In the genomic region with DNA sequence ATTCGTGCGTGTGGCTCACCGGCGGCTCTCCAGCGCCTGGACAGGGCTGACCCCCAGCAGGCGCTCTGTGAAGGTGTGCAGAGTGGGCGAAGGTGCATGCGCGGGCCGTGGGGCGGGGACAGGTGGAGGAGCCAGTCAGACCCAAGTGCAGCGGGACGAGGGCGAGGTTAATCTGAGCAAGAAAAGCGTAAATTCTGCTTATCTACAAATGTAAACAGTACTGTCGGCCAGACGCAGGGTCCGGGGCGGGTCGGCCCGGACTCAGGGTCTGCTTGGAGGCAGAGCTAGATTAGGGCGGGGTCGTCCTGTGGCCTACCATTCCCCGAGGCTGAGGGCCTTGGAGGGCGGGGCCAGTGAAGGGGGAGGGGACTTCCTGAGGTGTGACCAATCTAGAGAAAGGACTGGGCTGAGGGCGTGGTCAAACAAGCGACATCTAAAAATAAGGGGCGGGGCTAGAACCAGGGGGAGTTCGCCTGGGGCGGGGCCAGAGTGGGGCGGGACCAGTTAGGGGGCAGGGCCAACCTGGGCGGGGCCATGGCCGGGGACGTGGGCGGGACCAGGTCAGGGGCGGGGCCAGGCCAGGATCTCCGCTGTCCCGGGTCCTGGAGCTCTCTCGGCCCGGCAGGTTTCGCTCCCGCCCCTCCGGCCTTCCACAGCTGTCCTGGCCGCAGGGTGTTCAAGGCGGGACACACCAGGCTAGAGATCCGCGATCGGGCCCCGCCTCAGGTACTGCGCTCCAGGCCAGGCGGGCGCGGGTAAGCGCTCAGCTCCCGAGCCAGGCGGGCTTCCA, we compare ENCODE assay signal across 8 cellular contexts. TPM values are rescaled to one million over a fixed set of nuclear protein-coding genes. Genes with fewer than 3 reads are reported as not detected.
A peak's percentile ranks its signal among the peaks of the same experiment; 100 is the strongest.
DNase-seq lines count a peak whose midpoint lies in the region; ATAC-seq and TF ChIP-seq lines count a peak whose summit lies in the region.

TSS of gene SEC14L5 (plus strand) at position 611 of the 790 bp plus-strand sequence. CDS start 994 bp downstream, outside the sequence.

- H3K27ac Mint-ChIP-seq in activated B cell treated with CpG ODN at 0.5 μM for 24 hours: no peak within 1 kb of the TSS

- H3K27me3 ChIP-seq in skeletal muscle tissue (ENCODE audit: control insufficient read depth in 3 of 3, insufficient read depth in 3 of 3, low read length in 3 of 3): peaks cover 0 to 3% (median 0%) of the 10 kb centered on the region in 3 donors

- H3K9me3 ChIP-seq in skeletal muscle tissue (ENCODE audit: control insufficient read depth in 3 of 3, low read length in 3 of 3): no peaks in the 10 kb centered on the region

- peak; percentile 98 for DNase-seq in NCI-H2196 (lab: John Stamatoyannopoulos, UW; ENCODE audit: unreplicated experiment)
- peak; percentile 63 for DNase-seq in activated B cell treated with CpG ODN at 0.5 μM for 24 hours
- DNase-seq in cardiac fibroblast (ENCODE audit: low read depth in 2 of 2): peak; percentile 98 to 99
- peak; percentile 99 for DNase-seq in iPS-NIHi11 (ENCODE audit: low spot score)

- POLR2A ChIA-PET in activated B cell treated with CpG ODN at 0.5 μM for 24 hours (lab: Charles Lee): no interaction called here

- CTCF ChIA-PET in activated B cell treated with CpG ODN at 0.5 μM for 24 hours (lab: Charles Lee): interaction anchor here (1.2 kb wide), 1 partner anchor 16 kb away, joined by 3 read pairs; no protein-coding TSS in a partner anchor

- TF ChIP-seq CTCF in activated B cell treated with CpG ODN at 0.5 μM for 24 hours (IDR thresholded peaks at IDR 0.05) (no peak), cardiac fibroblast (IDR thresholded peaks at IDR 0.05; ENCODE audit: low read depth, low read length) (no peak)

- peaks cover 0 to 6% (median 0%) of the 10 kb centered on the region in 3 donors for H3K36me3 ChIP-seq in skeletal muscle tissue (ENCODE audit: control insufficient read depth in 3 of 3, insufficient read depth in 3 of 3, low read length in 3 of 3)

- peak within 1 kb of the TSS; percentile 68 to 92 (median 68) for H3K9ac ChIP-seq in skeletal muscle tissue (ENCODE audit: low read depth in 1 of 3, low read length in 3 of 3)

- H3K36me3 Mint-ChIP-seq in activated B cell treated with CpG ODN at 0.5 μM for 24 hours (ENCODE audit: low read depth): no peaks in the 10 kb centered on the region

- no peak within 1 kb of the TSS for H3K27ac ChIP-seq in skeletal muscle tissue (ENCODE audit: low read depth, low read length)

- peak within 1 kb of the TSS; percentile 75 for H3K4me3 Mint-ChIP-seq in activated B cell treated with CpG ODN at 0.5 μM for 24 hours

- peaks cover 13% of the 10 kb centered on the region for H3K4me1 Mint-ChIP-seq in activated B cell treated with CpG ODN at 0.5 μM for 24 hours

- peaks cover 11 to 23% (median 16%) of the 10 kb centered on the region in 3 donors for H3K4me1 ChIP-seq in skeletal muscle tissue (ENCODE audit: control insufficient read depth in 3 of 3, insufficient read depth in 3 of 3, low read length in 3 of 3)

- H3K27me3 Mint-ChIP-seq in activated B cell treated with CpG ODN at 0.5 μM for 24 hours: peaks cover 54% of the 10 kb centered on the region

- H3K9me3 Mint-ChIP-seq in activated B cell treated with CpG ODN at 0.5 μM for 24 hours: no peaks in the 10 kb centered on the region

- H3K4me3 ChIP-seq in cardiac fibroblast (replicated peaks in 1 of 2; ENCODE audit: low read depth in 2 of 2, low read length in 2 of 2) (peak within 1 kb of the TSS; percentile 51 to 57), skeletal muscle tissue (ENCODE audit: low read length in 3 of 3) (peak within 1 kb of the TSS; percentile 83 to 98 (median 93))

- peak; percentile 73 for ATAC-seq in GM18502 (IDR thresholded peaks at IDR 0.05; ENCODE audit: poor library complexity, unreplicated experiment)
- peak; percentile 65 for ATAC-seq in HG03064 (IDR thresholded peaks at IDR 0.05; ENCODE audit: low read depth, unreplicated experiment)
- ATAC-seq in activated B cell treated with CpG ODN at 0.5 μM for 24 hours (ENCODE audit: low read depth): peak; percentile 95
- no peak for ATAC-seq in HG02571 (IDR thresholded peaks at IDR 0.05; ENCODE audit: unreplicated experiment)

- intact Hi-C loops in activated B cell treated with CpG ODN at 0.5 μM for 24 hours (cut with micrococcal nuclease): loop anchor here (1.0 to 5.0 kb wide), 8 partner anchors 19 to 651 kb away; partner anchors contain the start of genes CORO7, GLYR1, MGRN1 and NAGPA

RNA-seq across cellular contexts. Expression of gene SEC14L5, which starts in this region (rescaled TPM):
- total RNA-seq in activated B cell treated with CpG ODN at 0.5 μM for 24 hours (not detected in 2 replicates), skeletal muscle tissue (1.0 TPM)

Comparison
In these comparisons a context has a peak if more than half of its experiments do, and no peak if none do; other contexts are left out.
1. Peak in DNase-seq and ATAC-seq in activated B cell treated with CpG ODN at 0.5 μM for 24 hours; RNA of the gene not detected or under 1 TPM.